In genomic region chr5:53508125-53508524, GRCh38 we compare ENCODE assay signal across 26 cellular contexts. TPM values are rescaled to one million over a fixed set of nuclear protein-coding genes. Genes with fewer than 3 reads are reported as not detected.
"Had no signal": no experiment of that assay in that cellular context is flagged by ENCODE, and none has a peak within 500 bp of the region (broad histone marks: within the 10 kb centered on the region; RNA-seq: fewer than 3 reads in every experiment).

No MANE protein-coding gene starts in this region.

- H3K4me1 ChIP-seq: body of pancreas, SJCRH30 had no signal

- H3K4me3 ChIP-seq: body of pancreas, MG63, SJCRH30 had no signal

- H3K36me3 ChIP-seq: MG63, SJCRH30 had no signal

- H3K36me3 Mint-ChIP-seq: activated naive CD8-positive, alpha-beta T cell treated with anti-CD3 and anti-CD28 coated beads, Interleukin-2, amount 10 ng/mL, durations not matched to agents 7 days and 5 days had no signal

- H3K27ac ChIP-seq: body of pancreas, RWPE1, SJCRH30 had no signal

- H3K4me2 ChIP-seq: SK-N-SH had no signal

- H3K4me3 Mint-ChIP-seq: activated CD8-positive, alpha-beta T cell treated with anti-CD3 and anti-CD28 coated beads for 36 hours; activated naive CD8-positive, alpha-beta T cell treated with anti-CD3 and anti-CD28 coated beads, Interleukin-2, amount 10 ng/mL, durations not matched to agents 7 days and 5 days; activated T-cell treated with anti-CD3 and anti-CD28 coated beads, Interleukin-2, amount 50 U/mL, for 72 hours; central memory CD8-positive, alpha-beta T cell; T-helper 2 cell treated with Interferon-gamma antibody and Interleukin-4, amounts not matched to agents 5 μg/mL and 100 μg/mL, for 36 hours had no signal

- H3K4me1 Mint-ChIP-seq: activated naive CD8-positive, alpha-beta T cell treated with anti-CD3 and anti-CD28 coated beads, Interleukin-2, amount 10 ng/mL, durations not matched to agents 7 days and 5 days; central memory CD8-positive, alpha-beta T cell had no signal

- H3K27ac Mint-ChIP-seq: activated CD8-positive, alpha-beta T cell treated with anti-CD3 and anti-CD28 coated beads for 36 hours; activated naive CD8-positive, alpha-beta T cell treated with anti-CD3 and anti-CD28 coated beads, Interleukin-2, amount 10 ng/mL, durations not matched to agents 7 days and 5 days; activated T-cell treated with anti-CD3 and anti-CD28 coated beads, Interleukin-2, amount 50 U/mL, for 72 hours; T-helper 2 cell treated with Interferon-gamma antibody and Interleukin-4, amounts not matched to agents 5 μg/mL and 100 μg/mL, for 36 hours had no signal

- ATAC-seq: activated CD4-positive, CD25-positive, alpha-beta regulatory T cell treated with anti-CD3 and anti-CD28 coated beads, Interleukin-2, amount 50 U/mL, for 24 hours; activated CD8-positive, alpha-beta T cell treated with anti-CD3 and anti-CD28 coated beads for 36 hours; activated T-cell treated with anti-CD3 and anti-CD28 coated beads, Interleukin-2, amount 50 U/mL, for 72 hours; body of pancreas; Panc1 had no signal

- H3K27me3 ChIP-seq: body of pancreas, MG63, SJCRH30 had no signal

- H3K9ac ChIP-seq: SK-N-SH had no signal

- H3K9me3 ChIP-seq: SJCRH30, SK-N-SH had no signal

- DNase-seq: activated CD4-positive, alpha-beta T cell treated with anti-CD3 and anti-CD28 coated beads for 4 hours; activated CD8-positive, alpha-beta memory T cell treated with anti-CD3 and anti-CD28 coated beads, Interleukin-2, amount 50 U/mL, for 4 hours; activated CD8-positive, alpha-beta T cell treated with anti-CD3 and anti-CD28 coated beads for 36 hours; activated naive CD4-positive, alpha-beta T cell treated with anti-CD3 and anti-CD28 coated beads, Interleukin-2, amount 50 U/mL, for 16 hours; activated naive CD8-positive, alpha-beta T cell treated with anti-CD3 and anti-CD28 coated beads, Interleukin-2, amount 10 ng/mL, durations not matched to agents 7 days and 5 days; activated T-cell treated with anti-CD3 and anti-CD28 coated beads, Interleukin-2, amount 50 U/mL, for 72 hours; aorta; body of pancreas; MG63; NCI-H1105; NCI-H1436; NCI-H187; NCI-H2081; NCI-H510A treated with DMSO at 0.1 percent for 48 hours; NCI-H69; NK-92 treated with Interleukin-12 subunit alpha and Interleukin-12 subunit beta, amount 100 ng/mL, for 24 hours; OCI-M1; Right ventricle myocardium superior; SJCRH30; SK-N-SH had no signal

RNA-seq across cellular contexts. Expression of gene FST, which starts 27.7 kb away (rescaled TPM):
- total RNA-seq: T-helper 1 cell treated with Interleukin-12 subunit alpha and Interleukin-12 subunit beta and Interleukin-4 antibody, amounts not matched to agents 30 ng/mL and 1 ng/mL, for 36 hours had no signal
